11 cellular contexts compared by ENCODE assay signal in the genomic region with DNA sequence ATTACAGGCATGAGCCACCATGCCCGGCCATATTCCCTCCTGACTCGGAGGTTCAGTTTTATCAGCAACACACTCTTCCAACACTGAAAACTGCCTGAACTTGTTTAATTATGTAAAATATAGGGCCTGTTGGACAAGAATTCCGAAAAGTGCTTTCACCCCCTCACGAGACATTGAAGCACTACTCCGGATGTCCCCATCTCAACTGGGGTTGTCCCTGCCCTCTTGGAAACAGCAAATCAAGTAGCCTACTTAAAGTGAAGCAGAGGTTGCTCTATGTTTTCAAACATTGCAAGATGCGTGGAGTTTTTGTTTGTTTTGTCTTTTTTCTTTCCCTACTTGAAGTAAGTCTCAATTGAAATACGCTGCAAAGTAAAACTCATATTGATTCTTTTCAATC. TPM values are rescaled to one million over a fixed set of nuclear protein-coding genes. Genes with fewer than 3 reads are reported as not detected.
DNase-seq lines count a peak whose midpoint lies in the region; ATAC-seq, FAIRE-seq and TF ChIP-seq lines count a peak whose summit lies in the region.
"Had no signal": no experiment of that assay in that cellular context is flagged by ENCODE, and none has a peak within 500 bp of the region (broad histone marks: within the 10 kb centered on the region; RNA-seq: fewer than 3 reads in every experiment).

No MANE protein-coding gene starts in this region.

- H3K4me3 ChIP-seq in epithelial cell of esophagus (ENCODE audit: low read length): no peak overlapping the region
- H3K4me3 ChIP-seq: tibial artery had no signal

- peaks cover 78 to 95% (median 87%) of the 10 kb centered on the region in 3 donors for H3K4me1 Mint-ChIP-seq in T-cell
- peaks cover 53% of the 10 kb centered on the region for H3K4me1 Mint-ChIP-seq in stimulated activated effector memory CD8-positive, alpha-beta T cell treated with anti-CD3 and anti-CD28 coated beads, Interleukin-12 subunit alpha, Interleukin-12 subunit beta, amount 100 ng/mL, for 72 hours

- TF ChIP-seq CTCF in GM12873 (IDR thresholded peaks at IDR 0.05; ENCODE audit: insufficient read depth, low read depth, low read length, missing control alignments): peak; percentile 2
- no peak for TF ChIP-seq CTCF in epithelial cell of esophagus (IDR thresholded peaks at IDR 0.05; ENCODE audit: insufficient read depth, low read depth, low read length, missing control alignments)
- TF ChIP-seq CTCF in GM20000 (IDR thresholded peaks at IDR 0.05; ENCODE audit: extremely low read depth, missing control alignments): no peak

- no peaks in the 10 kb centered on the region for H3K27me3 Mint-ChIP-seq in T-cell

- H3K4me3 Mint-ChIP-seq in T-cell: peak overlapping the region; percentile 81 to 100 (median 92)
- peak overlapping the region; percentile 99 for H3K4me3 Mint-ChIP-seq in stimulated activated effector memory CD8-positive, alpha-beta T cell treated with anti-CD3 and anti-CD28 coated beads, Interleukin-12 subunit alpha, Interleukin-12 subunit beta, amount 100 ng/mL, for 72 hours

- FAIRE-seq in GM12891 (lab: Jason Lieb, UNC): no peak

- no peak for TF ChIP-seq POLR2A in GM12891 (IDR thresholded peaks at IDR 0.05; ENCODE audit: low read depth, low read length)

- peak in 1 of 4 experiments; percentile 28 for ATAC-seq in T-cell (replicated peaks in 1 of 4)
- no peak for ATAC-seq in stimulated activated effector memory CD8-positive, alpha-beta T cell treated with anti-CD3 and anti-CD28 coated beads, Interleukin-12 subunit alpha, Interleukin-12 subunit beta, amount 100 ng/mL, for 72 hours

- H3K9me3 Mint-ChIP-seq in T-cell: no peaks in the 10 kb centered on the region
- H3K9me3 Mint-ChIP-seq in stimulated activated effector memory CD8-positive, alpha-beta T cell treated with anti-CD3 and anti-CD28 coated beads, Interleukin-12 subunit alpha, Interleukin-12 subunit beta, amount 100 ng/mL, for 72 hours: no peaks in the 10 kb centered on the region

- peaks cover 55% of the 10 kb centered on the region for H3K36me3 Mint-ChIP-seq in T-cell
- H3K36me3 Mint-ChIP-seq in stimulated activated effector memory CD8-positive, alpha-beta T cell treated with anti-CD3 and anti-CD28 coated beads, Interleukin-12 subunit alpha, Interleukin-12 subunit beta, amount 100 ng/mL, for 72 hours: peaks cover 100% of the 10 kb centered on the region

- CTCF ChIA-PET in T-cell (lab: Charles Lee): interaction anchor here in 1 of 2 donors (1.7 to 2.4 kb wide), 3 partner anchors 33 to 1108 kb away, joined by 5 to 11 read pairs (median 6); no protein-coding TSS in a partner anchor

- POLR2A ChIA-PET in T-cell (lab: Charles Lee): no interaction called here

- DNase-seq in T-cell (peak in 13 of 34 experiments; percentile 14 to 46 (median 34)), epithelial cell of esophagus (ENCODE audit: low read depth) (peak; percentile 41), GM20000 (ENCODE audit: low spot score) (no peak), globus pallidus (ENCODE audit: low spot score) (no peak), GM12891 (ENCODE audit: insufficient read length, low spot score) (no peak)
- DNase-seq in stimulated activated effector memory CD8-positive, alpha-beta T cell treated with anti-CD3 and anti-CD28 coated beads, Interleukin-12 subunit alpha, Interleukin-12 subunit beta, amount 100 ng/mL, for 72 hours (ENCODE audit: low spot score in 2 of 2): no peak
- DNase-seq: activated CD8-positive, alpha-beta memory T cell treated with anti-CD3 and anti-CD28 coated beads, Interleukin-2, amount 50 U/mL, for 48 hours; glutamatergic neuron; NCI-H2171; tibial artery had no signal

- H3K27ac Mint-ChIP-seq in T-cell: peak overlapping the region; percentile 92 to 94
- H3K27ac Mint-ChIP-seq in stimulated activated effector memory CD8-positive, alpha-beta T cell treated with anti-CD3 and anti-CD28 coated beads, Interleukin-12 subunit alpha, Interleukin-12 subunit beta, amount 100 ng/mL, for 72 hours: peak overlapping the region; percentile 99

TF ChIP-seq in GM12891, 5 proteins besides CTCF, POLR2A, EP300 and RAD21:
- TF ChIP-seq POLR2AphosphoS5 (IDR thresholded peaks at IDR 0.05; ENCODE audit: low read depth, low read length) (no peak), SPI1 (IDR thresholded peaks at IDR 0.05; ENCODE audit: low read depth, low read length) (no peak), POU2F2 (IDR thresholded peaks at IDR 0.05; ENCODE audit: low read depth, low read length) (no peak), PAX5 (IDR thresholded peaks at IDR 0.05; ENCODE audit: insufficient read depth, low read length, severe bottlenecking) (no peak), TAF1 (IDR thresholded peaks at IDR 0.05; ENCODE audit: low read depth, low read length) (no peak)

RNA-seq across cellular contexts. Expression of gene PTGER4, which starts 7.6 kb away (rescaled TPM):
- total RNA-seq in T-cell: 100 to 1,000 TPM in 2 of 5 donors, 10 to 100 TPM in 3; 51.3 to 421 (median 57.3) TPM
- polyA plus RNA-seq in GM12891 (2012; ENCODE audit: low read depth, missing spikeins): 4.5 TPM
